In genomic region chr5:174760721-174761120, GRCh38 we compare ENCODE assay signal across 23 cellular contexts. TPM values are rescaled to one million over a fixed set of nuclear protein-coding genes. Genes with fewer than 3 reads are reported as not detected.
"Had no signal": no experiment of that assay in that cellular context is flagged by ENCODE, and none has a peak within 500 bp of the region (broad histone marks: within the 10 kb centered on the region; RNA-seq: fewer than 3 reads in every experiment).

No MANE protein-coding gene starts in this region.

- H3K9ac ChIP-seq: KMS-11 had no signal

- H3K4me3 ChIP-seq: MG63 had no signal

- H3K4me2 ChIP-seq: KMS-11 had no signal

- H3K36me3 ChIP-seq: MG63 had no signal

- DNase-seq: activated CD4-positive, alpha-beta memory T cell treated with anti-CD3 and anti-CD28 coated beads for 36 hours; activated CD4-positive, alpha-beta T cell treated with anti-CD3 and anti-CD28 coated beads, Interleukin-2, amount 10 ng/mL, durations not matched to agents 7 days and 5 days; activated CD4-positive, CD25-positive, alpha-beta regulatory T cell; activated gamma-delta T cell; activated naive CD4-positive, alpha-beta T cell treated with anti-CD3 and anti-CD28 coated beads for 36 hours; activated T-cell treated with anti-CD3 and anti-CD28 coated beads for 4 hours; activated T-cell treated with anti-CD3 and anti-CD28 coated beads, Interleukin-2, amount 50 U/mL, for 48 hours; amygdala; MG63; MV-4-11; NCI-H1092 treated with DMSO at 0.1 percent for 48 hours; NCI-H1417 treated with DMSO at 0.1 percent for 48 hours; NCI-H1694 treated with DMSO at 0.1 percent for 48 hours; NCI-H2029 treated with DMSO at 0.1 percent for 48 hours; NCI-H510A treated with DMSO at 0.1 percent for 48 hours; SIG-M5; T-cell; T-helper 2 cell; T1000 had no signal

- H3K27ac ChIP-seq: KMS-11, VCaP had no signal

- H3K9me3 ChIP-seq: MG63 had no signal

RNA-seq across cellular contexts. Expression of gene MSX2, which starts 36.3 kb away (rescaled TPM):
- total RNA-seq: activated CD4-positive, alpha-beta memory T cell treated with anti-CD3 and anti-CD28 coated beads for 36 hours; activated CD8-positive, alpha-beta memory T cell treated with anti-CD3 and anti-CD28 coated beads for 36 hours; activated naive CD4-positive, alpha-beta T cell treated with anti-CD3 and anti-CD28 coated beads for 36 hours; activated T-helper 17 cell treated with anti-CD3 and anti-CD28 coated beads, Interleukin-2, amount 50 U/mL, for 72 hours; T-cell had no signal
